ENCODE assay signal across 5 cellular contexts in the genomic region with DNA sequence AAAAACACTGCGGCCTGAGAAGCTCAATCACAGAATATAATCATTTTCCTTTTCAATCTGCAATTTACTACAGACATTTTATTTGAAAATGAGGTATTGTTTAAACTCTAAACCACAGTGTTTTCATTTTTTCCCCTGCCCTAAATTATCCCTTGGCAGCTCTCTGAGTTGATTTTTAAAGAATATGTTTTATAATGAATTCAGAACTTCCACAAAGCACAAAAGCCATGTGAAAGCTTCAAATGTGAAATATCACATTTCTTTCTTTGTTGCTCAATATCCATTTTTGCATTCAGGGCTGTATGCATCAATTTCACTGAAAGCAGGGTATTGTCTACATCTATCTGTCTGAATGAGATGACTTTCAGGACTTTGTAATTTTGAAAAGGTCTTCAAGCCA.
"Had no signal": no experiment of that assay in that cellular context is flagged by ENCODE, and none has a peak within 500 bp of the region (broad histone marks: within the 10 kb centered on the region; RNA-seq: fewer than 3 reads in every experiment).

No MANE protein-coding gene starts in this region.

- DNase-seq: H9, HCEC 1CT, IMR-90 had no signal

- H2AFZ ChIP-seq: GM23338 had no signal

- H3K4me2 ChIP-seq: GM23338 had no signal

- ATAC-seq: GM23338, K562 had no signal

- H3K4me3 ChIP-seq: GM23338, K562 had no signal
